Comparison of ENCODE assay signal across 10 cellular contexts in the genomic region with DNA sequence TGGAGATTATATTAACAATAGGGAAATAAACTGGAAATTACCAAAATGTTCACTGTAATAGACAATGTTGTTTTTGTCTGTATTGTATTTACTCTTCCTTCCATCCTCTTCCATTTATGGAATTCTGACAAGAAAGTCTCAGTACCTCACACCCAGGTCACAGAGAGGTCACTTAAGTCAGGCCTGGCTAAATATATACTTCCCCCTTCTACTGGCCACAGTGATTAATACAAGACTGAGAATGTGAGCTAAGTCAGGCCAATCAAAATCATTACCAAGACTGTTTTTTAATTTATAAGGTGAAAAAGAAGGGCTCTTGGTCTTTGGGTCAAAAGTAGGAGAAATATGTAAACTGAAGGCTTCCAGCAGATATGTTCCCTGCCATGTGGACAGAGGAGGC.
DNase-seq lines count a peak whose midpoint lies in the region; ATAC-seq and TF ChIP-seq lines count a peak whose summit lies in the region.
"Had no signal": no experiment of that assay in that cellular context is flagged by ENCODE, and none has a peak within 500 bp of the region (broad histone marks: within the 10 kb centered on the region; RNA-seq: fewer than 3 reads in every experiment).

No MANE protein-coding gene starts in this region.

- no peaks in the 10 kb centered on the region for H3K36me3 ChIP-seq in HCT116 (ENCODE audit: control insufficient read depth in 1 of 2, insufficient read depth in 2 of 2, low read length in 2 of 2)
- H3K36me3 ChIP-seq in KMS-11 (ENCODE audit: insufficient read depth), result no peaks in the 10 kb centered on the region
- no peaks in the 10 kb centered on the region for H3K36me3 ChIP-seq in left lung
- H3K36me3 ChIP-seq: lower lobe of right lung had no signal

- H3K9me3 Mint-ChIP-seq in activated naive CD4-positive, alpha-beta T cell treated with anti-CD3 and anti-CD28 coated beads, Interleukin-2, amount 10 ng/mL, durations not matched to agents 7 days and 5 days, result peaks cover 2% of the 10 kb centered on the region

- H2AFZ ChIP-seq in HCT116 (ENCODE audit: low read depth, low read length, poor library complexity, severe bottlenecking), result no peak overlapping the region
- H2AFZ ChIP-seq in KMS-11 (ENCODE audit: low read depth), result no peak overlapping the region

- H3K27ac Mint-ChIP-seq in activated naive CD4-positive, alpha-beta T cell treated with anti-CD3 and anti-CD28 coated beads, Interleukin-2, amount 10 ng/mL, durations not matched to agents 7 days and 5 days, result no peak overlapping the region
- H3K27ac Mint-ChIP-seq: T-helper 17 cell had no signal

- no TSS peak for BruUV-seq in HCT116 (replicated peaks; lab: Mats Ljungman, UMichigan)

- no peaks in the 10 kb centered on the region for H3K9me2 ChIP-seq in HCT116 (ENCODE audit: insufficient read depth)

- H3K4me3 Mint-ChIP-seq in activated naive CD4-positive, alpha-beta T cell treated with anti-CD3 and anti-CD28 coated beads, Interleukin-2, amount 10 ng/mL, durations not matched to agents 7 days and 5 days, result no peak overlapping the region
- H3K4me3 Mint-ChIP-seq: T-helper 17 cell had no signal

- H3K4me3 ChIP-seq in HCT116 (replicated peaks in 1 of 2; ENCODE audit: low read depth in 1 of 2, low read length in 2 of 2) (no peak overlapping the region; a peak in 1 of 4 replicates), KMS-11 (IDR thresholded peaks at IDR 0.05; ENCODE audit: insufficient read depth, low read depth, low read length) (no peak overlapping the region), left lung (no peak overlapping the region)
- H3K4me3 ChIP-seq: lower lobe of right lung had no signal

- no peak overlapping the region for H3K27ac ChIP-seq in HCT116 (ENCODE audit: low read depth, low read length)
- H3K27ac ChIP-seq in KMS-11, result no peak overlapping the region
- no peak overlapping the region for H3K27ac ChIP-seq in left lung
- H3K27ac ChIP-seq: lower lobe of right lung had no signal

- POLR2A ChIA-PET in HCT116 (lab: Charles Lee), result interaction anchor here (0.6 kb wide), 1 partner anchor 70 kb away, joined by 3 read pairs; no protein-coding TSS in a partner anchor

- H4K20me1 ChIP-seq in HCT116 (ENCODE audit: insufficient read depth) (peaks cover 19% of the 10 kb centered on the region; the same call in 1 of the 2 replicates), KMS-11 (ENCODE audit: insufficient read depth) (no peaks in the 10 kb centered on the region)

- TF ChIP-seq RAD21 in HCT116 (IDR thresholded peaks at IDR 0.05; ENCODE audit: low read depth), result no peak

- RAD21 ChIA-PET in HCT116 (lab: Charles Lee; ENCODE audit: low non-redundant PET in 1 of 2, low total read pairs in 2 of 2, uncharacterized antibody in 2 of 2, unreplicated experiment in 2 of 2), result no interaction called here

- no peak overlapping the region for H3K9ac ChIP-seq in HCT116 (ENCODE audit: low read length)
- no peak overlapping the region for H3K9ac ChIP-seq in KMS-11

- H3K27me3 Mint-ChIP-seq in activated naive CD4-positive, alpha-beta T cell treated with anti-CD3 and anti-CD28 coated beads, Interleukin-2, amount 10 ng/mL, durations not matched to agents 7 days and 5 days, result no peaks in the 10 kb centered on the region
- H3K27me3 Mint-ChIP-seq: T-helper 17 cell had no signal

- TF ChIP-seq CTCF in HCT116 (IDR thresholded peaks at IDR 0.05 in 2 of 3, conservative IDR thresholded peaks at IDR 0.05 in 1 of 3; ENCODE audit: borderline replicate concordance in 1 of 3, insufficient read depth in 1 of 3, low read depth in 2 of 3, low read length in 2 of 3) (no peak), KMS-11 (conservative IDR thresholded peaks at IDR 0.05; ENCODE audit: low read depth, low read length) (no peak), left lung (IDR thresholded peaks at IDR 0.05) (no peak)

- intact Hi-C loops in HCT116 (cut with micrococcal nuclease) (no loop called here), left lung (cut with DNase I) (no loop called here)

- H3K4me2 ChIP-seq in HCT116 (ENCODE audit: low read length) (peak overlapping the region; percentile 53), KMS-11 (0 out of 2 replicates have a peak overlapping the region, but pooled peaks have one; percentile 5)

- no peak for TF ChIP-seq POLR2A in HCT116 (IDR thresholded peaks at IDR 0.05; ENCODE audit: borderline replicate concordance, extremely low read depth, insufficient read depth, insufficient read length)

- H3K79me2 ChIP-seq in HCT116 (ENCODE audit: insufficient read depth, low read length), result peaks cover 83% of the 10 kb centered on the region
- H3K79me2 ChIP-seq in KMS-11 (ENCODE audit: insufficient read depth, low read depth), result peaks cover 3% of the 10 kb centered on the region; the same call in 1 of the 2 replicates

- DNase-seq in HCT116 (ENCODE audit: low read depth, low spot score) (no peak), left lung (no peak), cortex of kidney (lab: John Stamatoyannopoulos, UW) (no peak), DMS79 (lab: John Stamatoyannopoulos, UW) (no peak), NCI-H526 (lab: John Stamatoyannopoulos, UW) (no peak)
- no peak for DNase-seq in activated naive CD4-positive, alpha-beta T cell treated with anti-CD3 and anti-CD28 coated beads, Interleukin-2, amount 10 ng/mL, durations not matched to agents 7 days and 5 days
- DNase-seq: lower lobe of right lung, T-helper 17 cell had no signal

- no peaks in the 10 kb centered on the region for H3K9me3 ChIP-seq in HCT116 (ENCODE audit: control insufficient read depth in 1 of 2, insufficient read depth in 1 of 2, low read depth in 1 of 2, low read length in 2 of 2)
- H3K9me3 ChIP-seq in left lung, result no peaks in the 10 kb centered on the region
- H3K9me3 ChIP-seq: lower lobe of right lung had no signal

- H3K4me1 ChIP-seq in HCT116 (ENCODE audit: control insufficient read depth in 1 of 2, insufficient read depth in 2 of 2, low read length in 2 of 2) (peaks cover 7 to 12% of the 10 kb centered on the region in 2 experiments), KMS-11 (ENCODE audit: low read depth, poor library complexity, severe bottlenecking) (peaks cover 9% of the 10 kb centered on the region), left lung (peaks cover 0 to 8% of the 10 kb centered on the region in 2 donors)

- H3K27me3 ChIP-seq in HCT116 (ENCODE audit: insufficient read depth, low read length) (no peaks in the 10 kb centered on the region), KMS-11 (ENCODE audit: insufficient read depth, low read depth) (no peaks in the 10 kb centered on the region), left lung (no peaks in the 10 kb centered on the region)

- peaks cover 12% of the 10 kb centered on the region for H3K36me3 Mint-ChIP-seq in activated naive CD4-positive, alpha-beta T cell treated with anti-CD3 and anti-CD28 coated beads, Interleukin-2, amount 10 ng/mL, durations not matched to agents 7 days and 5 days

- ATAC-seq in GM18858 (IDR thresholded peaks at IDR 0.05; ENCODE audit: unreplicated experiment), result peak; percentile 63
- peak; percentile 66 for ATAC-seq in HCT116
- peak; percentile 62 for ATAC-seq in left lung
- ATAC-seq: T-helper 17 cell had no signal

- H3K4me1 Mint-ChIP-seq in activated naive CD4-positive, alpha-beta T cell treated with anti-CD3 and anti-CD28 coated beads, Interleukin-2, amount 10 ng/mL, durations not matched to agents 7 days and 5 days, result peaks cover 3% of the 10 kb centered on the region

- CTCF ChIA-PET in HCT116 (lab: Charles Lee), result interaction anchor here (1.0 kb wide), 1 partner anchor 11 kb away, joined by 4 read pairs; no protein-coding TSS in a partner anchor
- CTCF ChIA-PET in activated naive CD4-positive, alpha-beta T cell treated with anti-CD3 and anti-CD28 coated beads, Interleukin-2, amount 10 ng/mL, durations not matched to agents 7 days and 5 days (lab: Charles Lee), result no interaction called here

TF ChIP-seq in HCT116, 20 proteins besides CTCF, POLR2A, EP300 and RAD21:
- peak; percentile 53; the same call in 1 of the 2 replicates for TF ChIP-seq SRF (IDR thresholded peaks at IDR 0.05; ENCODE audit: low read depth)
- no peak for TF ChIP-seq SP1 (IDR thresholded peaks at IDR 0.05; ENCODE audit: low read depth)
